8 cellular contexts compared by ENCODE assay signal in the genomic region with DNA sequence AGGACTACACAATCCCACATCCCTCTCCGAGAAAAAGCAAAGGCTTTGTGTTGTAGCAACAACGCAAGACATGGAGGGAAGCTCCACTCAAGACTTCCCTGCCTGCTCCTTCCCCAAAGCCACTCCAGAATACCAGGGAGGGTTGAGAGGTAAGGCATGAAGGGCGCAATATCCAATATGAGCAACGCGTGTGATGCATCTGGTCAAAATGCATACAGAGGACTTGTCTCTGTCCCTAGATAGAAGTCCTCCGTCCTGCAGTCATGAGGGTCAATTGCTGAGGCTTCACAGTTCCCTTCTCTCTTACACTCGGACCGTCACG. TPM values are rescaled to one million over a fixed set of nuclear protein-coding genes. Genes with fewer than 3 reads are reported as not detected.
DNase-seq lines count a peak whose midpoint lies in the region; ATAC-seq and TF ChIP-seq lines count a peak whose summit lies in the region.

No MANE protein-coding gene starts in this region.

- no peaks in the 10 kb centered on the region for H3K9me2 ChIP-seq in hepatocyte (replicated peaks; ENCODE audit: insufficient read depth)

- CTCF ChIA-PET in Calu3 (lab: Charles Lee) = interaction anchor here (0.6 to 1.4 kb wide), 5 partner anchors 30 to 908 kb away, joined by 3 to 24 read pairs (median 4); no protein-coding TSS in a partner anchor
- CTCF ChIA-PET in activated CD8-positive, alpha-beta T cell treated with anti-CD3 and anti-CD28 coated beads, Interleukin-2, amount 10 ng/mL, durations not matched to agents 7 days and 5 days (lab: Charles Lee) = interaction anchor here (2.1 kb wide), 1 partner anchor 489 kb away, joined by 12 read pairs; no protein-coding TSS in a partner anchor

- H3K27me3 Mint-ChIP-seq in Calu3 (ENCODE audit: unreplicated experiment) = no peaks in the 10 kb centered on the region
- no peaks in the 10 kb centered on the region for H3K27me3 Mint-ChIP-seq in activated CD8-positive, alpha-beta T cell treated with anti-CD3 and anti-CD28 coated beads, Interleukin-2, amount 10 ng/mL, durations not matched to agents 7 days and 5 days (ENCODE audit: low read depth)

- H3K4me1 Mint-ChIP-seq in Calu3 (ENCODE audit: low read depth, unreplicated experiment) = peaks cover 34% of the 10 kb centered on the region
- peaks cover 42% of the 10 kb centered on the region for H3K4me1 Mint-ChIP-seq in activated CD8-positive, alpha-beta T cell treated with anti-CD3 and anti-CD28 coated beads, Interleukin-2, amount 10 ng/mL, durations not matched to agents 7 days and 5 days (ENCODE audit: low read depth)
- H3K4me1 Mint-ChIP-seq in stimulated activated effector memory CD8-positive, alpha-beta T cell treated with anti-CD3 and anti-CD28 coated beads, Interleukin-12 subunit alpha, Interleukin-12 subunit beta, amount 100 ng/mL, for 72 hours = peaks cover 40% of the 10 kb centered on the region

- no peaks in the 10 kb centered on the region for H3K27me3 ChIP-seq in hepatocyte

- WGBS in hepatocyte (ENCODE audit: low lambda C conversion rate, missing lambda C conversion rate) = under 1% methylated on average over 9 of the region's 9 CpGs

- H3K9me3 Mint-ChIP-seq in Calu3 (ENCODE audit: low read depth, unreplicated experiment) = no peaks in the 10 kb centered on the region
- no peaks in the 10 kb centered on the region for H3K9me3 Mint-ChIP-seq in activated CD8-positive, alpha-beta T cell treated with anti-CD3 and anti-CD28 coated beads, Interleukin-2, amount 10 ng/mL, durations not matched to agents 7 days and 5 days (ENCODE audit: insufficient read depth)
- H3K9me3 Mint-ChIP-seq in stimulated activated effector memory CD8-positive, alpha-beta T cell treated with anti-CD3 and anti-CD28 coated beads, Interleukin-12 subunit alpha, Interleukin-12 subunit beta, amount 100 ng/mL, for 72 hours = no peaks in the 10 kb centered on the region

- no peaks in the 10 kb centered on the region for H3K9me3 ChIP-seq in hepatocyte (ENCODE audit: low read depth)

- peak overlapping the region; percentile 90 for H3K27ac Mint-ChIP-seq in Calu3 (ENCODE audit: unreplicated experiment)
- peak overlapping the region; percentile 95 for H3K27ac Mint-ChIP-seq in activated CD8-positive, alpha-beta T cell treated with anti-CD3 and anti-CD28 coated beads, Interleukin-2, amount 10 ng/mL, durations not matched to agents 7 days and 5 days
- H3K27ac Mint-ChIP-seq in stimulated activated effector memory CD8-positive, alpha-beta T cell treated with anti-CD3 and anti-CD28 coated beads, Interleukin-12 subunit alpha, Interleukin-12 subunit beta, amount 100 ng/mL, for 72 hours = peak overlapping the region; percentile 99

- peaks cover 86% of the 10 kb centered on the region for H3K79me2 ChIP-seq in hepatocyte

- peak overlapping the region; percentile 87 for H3K4me2 ChIP-seq in hepatocyte

- TSS peak; percentile 35 for BruUV-seq in Calu3 (replicated peaks; lab: Mats Ljungman, UMichigan)

- peak overlapping the region; percentile 72 for H2AFZ ChIP-seq in hepatocyte

- TF ChIP-seq CTCF in Calu3 (IDR thresholded peaks at IDR 0.05; ENCODE audit: unreplicated experiment) = no peak
- TF ChIP-seq CTCF in hepatocyte (IDR thresholded peaks at IDR 0.05; ENCODE audit: poor library complexity) = no peak

- intact Hi-C loops in Calu3 (cut with micrococcal nuclease; ENCODE audit: unreplicated experiment) = no loop called here

- peaks cover 23% of the 10 kb centered on the region for H3K4me1 ChIP-seq in hepatocyte (ENCODE audit: insufficient read depth)

- H3K36me3 ChIP-seq in hepatocyte (replicated peaks; ENCODE audit: insufficient read depth, low read depth) = no peaks in the 10 kb centered on the region

- POLR2A ChIA-PET in activated CD8-positive, alpha-beta T cell treated with anti-CD3 and anti-CD28 coated beads, Interleukin-2, amount 10 ng/mL, durations not matched to agents 7 days and 5 days (lab: Charles Lee) = no interaction called here

- H4K20me1 ChIP-seq in hepatocyte (ENCODE audit: insufficient read depth, poor library complexity, severe bottlenecking) = peaks cover 37% of the 10 kb centered on the region

- DNase-seq in Calu3 (peak; percentile 5), hepatocyte (ENCODE audit: low spot score) (no peak)
- no peak for DNase-seq in activated CD8-positive, alpha-beta T cell treated with anti-CD3 and anti-CD28 coated beads, Interleukin-2, amount 10 ng/mL, durations not matched to agents 7 days and 5 days
- peak in 1 of 2 donors; percentile 3 for DNase-seq in stimulated activated effector memory CD8-positive, alpha-beta T cell treated with anti-CD3 and anti-CD28 coated beads, Interleukin-12 subunit alpha, Interleukin-12 subunit beta, amount 100 ng/mL, for 72 hours (ENCODE audit: low spot score in 2 of 2)

- peak overlapping the region; percentile 75 for H3K27ac ChIP-seq in hepatocyte

- peak overlapping the region; percentile 43 for H3K4me3 ChIP-seq in hepatocyte

- ATAC-seq in HG02981 (IDR thresholded peaks at IDR 0.05; ENCODE audit: unreplicated experiment) (peak; percentile 14), HG03342 (IDR thresholded peaks at IDR 0.05; ENCODE audit: unreplicated experiment) (no peak), GM19328 (IDR thresholded peaks at IDR 0.05; ENCODE audit: unreplicated experiment) (no peak), GM19395 (IDR thresholded peaks at IDR 0.05; ENCODE audit: unreplicated experiment) (no peak)
- peak; percentile 1 for ATAC-seq in activated CD8-positive, alpha-beta T cell treated with anti-CD3 and anti-CD28 coated beads, Interleukin-2, amount 10 ng/mL, durations not matched to agents 7 days and 5 days
- no peak for ATAC-seq in stimulated activated effector memory CD8-positive, alpha-beta T cell treated with anti-CD3 and anti-CD28 coated beads, Interleukin-12 subunit alpha, Interleukin-12 subunit beta, amount 100 ng/mL, for 72 hours

- H3K36me3 Mint-ChIP-seq in Calu3 (ENCODE audit: insufficient read depth, unreplicated experiment) = peaks cover 37% of the 10 kb centered on the region
- H3K36me3 Mint-ChIP-seq in activated CD8-positive, alpha-beta T cell treated with anti-CD3 and anti-CD28 coated beads, Interleukin-2, amount 10 ng/mL, durations not matched to agents 7 days and 5 days (ENCODE audit: low read depth) = peaks cover 6% of the 10 kb centered on the region
- peaks cover 17% of the 10 kb centered on the region for H3K36me3 Mint-ChIP-seq in stimulated activated effector memory CD8-positive, alpha-beta T cell treated with anti-CD3 and anti-CD28 coated beads, Interleukin-12 subunit alpha, Interleukin-12 subunit beta, amount 100 ng/mL, for 72 hours

- peak overlapping the region; percentile 98 for H3K4me3 Mint-ChIP-seq in Calu3 (ENCODE audit: low read depth, unreplicated experiment)
- peak overlapping the region; percentile 99 for H3K4me3 Mint-ChIP-seq in activated CD8-positive, alpha-beta T cell treated with anti-CD3 and anti-CD28 coated beads, Interleukin-2, amount 10 ng/mL, durations not matched to agents 7 days and 5 days
- peak overlapping the region; percentile 99 for H3K4me3 Mint-ChIP-seq in stimulated activated effector memory CD8-positive, alpha-beta T cell treated with anti-CD3 and anti-CD28 coated beads, Interleukin-12 subunit alpha, Interleukin-12 subunit beta, amount 100 ng/mL, for 72 hours

RNA-seq across cellular contexts. Expression of a gene that starts 0.5 kb away (rescaled TPM):
- total RNA-seq in Calu3 (2022) (59.2 and 66.2 TPM in 2 replicates), hepatocyte (66.0 and 98.3 TPM in 2 replicates)
- 10 to 100 TPM; 25.2 to 31.5 TPM for total RNA-seq in activated CD8-positive, alpha-beta T cell treated with anti-CD3 and anti-CD28 coated beads, Interleukin-2, amount 10 ng/mL, durations not matched to agents 7 days and 5 days
- polyA plus RNA-seq in hepatocyte = 28.8 and 37.6 TPM in 2 replicates

RNA-seq across cellular contexts. Expression of a gene that starts 0.9 kb away (rescaled TPM):
- 32.8 and 36.4 TPM in 2 replicates for total RNA-seq in Calu3 (2022)
- total RNA-seq in activated CD8-positive, alpha-beta T cell treated with anti-CD3 and anti-CD28 coated beads, Interleukin-2, amount 10 ng/mL, durations not matched to agents 7 days and 5 days = 10 to 100 TPM; 27.0 to 31.3 TPM
- 19.3 and 36.2 TPM in 2 replicates for total RNA-seq in hepatocyte
- polyA plus RNA-seq in hepatocyte = 20.9 and 29.2 TPM in 2 replicates

Comparison
In these comparisons a context has a peak if more than half of its experiments do, and no peak if none do; other contexts are left out.
1. ATAC-seq: peak in HG02981 (single experiment) and activated CD8-positive, alpha-beta T cell treated with anti-CD3 and anti-CD28 coated beads, Interleukin-2, amount 10 ng/mL, durations not matched to agents 7 days and 5 days (single experiment); none in stimulated activated effector memory CD8-positive, alpha-beta T cell treated with anti-CD3 and anti-CD28 coated beads, Interleukin-12 subunit alpha, Interleukin-12 subunit beta, amount 100 ng/mL, for 72 hours (single experiment), HG03342 (single experiment), GM19328 (single experiment) and GM19395 (single experiment).
2. Peak in every context shown above with its lines, with median percentiles within 50 percentile points of each other: H3K27ac Mint-ChIP-seq and H3K4me3 Mint-ChIP-seq.